1 cellular context compared by ENCODE assay signal in genomic region chr14:104650057-104650980, GRCh38.
TF ChIP-seq lines count a peak whose summit lies in the region.

No MANE protein-coding gene starts in this region.

TF ChIP-seq in HepG2, 621 proteins besides CTCF, POLR2A, EP300 and RAD21 (continued from another document and continues in another):
- TF ChIP-seq ZBTB40 (IDR thresholded peaks at IDR 0.05) = no peak
- TF ChIP-seq ZBTB40 (CRISPR knock-in tag; IDR thresholded peaks at IDR 0.05) = no peak
- no peak for TF ChIP-seq U2AF1 (optimal IDR thresholded peaks at IDR 0.05; ENCODE audit: low read depth, low read length)
- no peak for TF ChIP-seq HOXA5 (CRISPR knock-in tag; IDR thresholded peaks at IDR 0.05)
- TF ChIP-seq ZNF530 (CRISPR knock-in tag; IDR thresholded peaks at IDR 0.05; ENCODE audit: low read depth) = no peak
- TF ChIP-seq ZBTB4 (CRISPR knock-in tag; IDR thresholded peaks at IDR 0.05; ENCODE audit: borderline replicate concordance) = no peak
- TF ChIP-seq ZNF12 (CRISPR knock-in tag; IDR thresholded peaks at IDR 0.05) = no peak
- TF ChIP-seq MED1 (CRISPR knock-in tag; IDR thresholded peaks at IDR 0.05) = no peak
- TF ChIP-seq ZNF33A (CRISPR knock-in tag; IDR thresholded peaks at IDR 0.05; ENCODE audit: borderline replicate concordance) = no peak
- TF ChIP-seq KDM6A (CRISPR knock-in tag; IDR thresholded peaks at IDR 0.05; ENCODE audit: low read depth) = no peak
- TF ChIP-seq TCF12 (IDR thresholded peaks at IDR 0.05) = no peak
- TF ChIP-seq TCF12 (CRISPR knock-in tag; IDR thresholded peaks at IDR 0.05) = peak; percentile 59; the same call in 1 of the 2 replicates
- TF ChIP-seq HIC2 (CRISPR knock-in tag; IDR thresholded peaks at IDR 0.05; ENCODE audit: low read depth) = peak; percentile 27; the same call in 1 of the 2 replicates
- no peak for TF ChIP-seq ZNF790 (CRISPR knock-in tag; IDR thresholded peaks at IDR 0.05; ENCODE audit: borderline replicate concordance)
- no peak for TF ChIP-seq EEA1 (CRISPR knock-in tag; IDR thresholded peaks at IDR 0.05; ENCODE audit: borderline replicate concordance)
- no peak for TF ChIP-seq ATF7-NPFF (CRISPR knock-in tag; IDR thresholded peaks at IDR 0.05; ENCODE audit: low read depth)
- no peak for TF ChIP-seq ZNF800 (CRISPR knock-in tag; IDR thresholded peaks at IDR 0.05)
- TF ChIP-seq CEBPG (CRISPR knock-in tag; IDR thresholded peaks at IDR 0.05) = 0 out of 2 replicates have a peak, but pooled peaks have one; percentile 15
- TF ChIP-seq MLLT10 (CRISPR knock-in tag; IDR thresholded peaks at IDR 0.05) = no peak
- TF ChIP-seq SCMH1 (CRISPR knock-in tag; IDR thresholded peaks at IDR 0.05; ENCODE audit: borderline replicate concordance) = no peak
- TF ChIP-seq SMAD1 (CRISPR knock-in tag; IDR thresholded peaks at IDR 0.05; ENCODE audit: borderline replicate concordance, low read depth) = no peak
- TF ChIP-seq ZNF44 (CRISPR knock-in tag; IDR thresholded peaks at IDR 0.05) = no peak
- TF ChIP-seq ZFP41 (CRISPR knock-in tag; IDR thresholded peaks at IDR 0.05; ENCODE audit: borderline replicate concordance) = 0 out of 2 replicates have a peak, but pooled peaks have one; percentile 41
- TF ChIP-seq ZNF646 (CRISPR knock-in tag; IDR thresholded peaks at IDR 0.05) = no peak
- no peak for TF ChIP-seq RXRB (CRISPR knock-in tag; IDR thresholded peaks at IDR 0.05; ENCODE audit: borderline replicate concordance)
- TF ChIP-seq GZF1 (CRISPR knock-in tag; IDR thresholded peaks at IDR 0.05) = no peak
- TF ChIP-seq CENPX (CRISPR knock-in tag; IDR thresholded peaks at IDR 0.05) = no peak
- peak; percentile 38; the same call in 1 of the 2 replicates for TF ChIP-seq MYC (CRISPR knock-in tag; IDR thresholded peaks at IDR 0.05; ENCODE audit: borderline replicate concordance)
- TF ChIP-seq ZNF660 (CRISPR knock-in tag; IDR thresholded peaks at IDR 0.05; ENCODE audit: borderline replicate concordance, low read depth) = no peak
- TF ChIP-seq ZNF431 (CRISPR knock-in tag; IDR thresholded peaks at IDR 0.05; ENCODE audit: borderline replicate concordance, low read depth) = no peak
- no peak for TF ChIP-seq SIN3A (IDR thresholded peaks at IDR 0.05; ENCODE audit: borderline replicate concordance, low read depth, low read length)
- TF ChIP-seq THAP11 (CRISPR knock-in tag; IDR thresholded peaks at IDR 0.05) = 0 out of 2 replicates have a peak, but pooled peaks have one; percentile 16
